ENCODE assay signal across 10 cellular contexts in the genomic region with DNA sequence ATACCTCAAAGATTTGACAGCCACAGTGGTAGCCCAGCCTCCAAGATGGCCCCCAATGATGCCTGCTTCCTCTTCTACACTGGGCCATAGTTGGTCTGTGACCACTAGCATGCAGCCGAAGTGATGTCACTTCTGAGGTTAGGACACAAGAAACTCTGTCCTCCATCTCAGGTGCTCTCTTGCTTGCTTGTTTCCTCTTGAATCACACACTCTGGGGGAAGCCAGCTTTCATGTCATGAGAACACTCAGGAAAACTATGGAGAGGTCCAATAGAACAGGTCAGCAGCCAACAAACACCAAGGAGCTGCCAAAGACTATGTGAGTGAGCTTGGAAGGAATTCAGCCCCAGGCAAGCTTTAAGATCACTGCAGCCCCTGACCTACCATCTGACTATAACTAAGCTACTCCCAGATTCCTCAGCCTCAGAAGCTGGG. TPM values are rescaled to one million over a fixed set of nuclear protein-coding genes. Genes with fewer than 3 reads are reported as not detected.
A peak's percentile ranks its signal among the peaks of the same experiment; 100 is the strongest.
DNase-seq lines count a peak whose midpoint lies in the region; ATAC-seq and TF ChIP-seq lines count a peak whose summit lies in the region.
"Had no signal": no experiment of that assay in that cellular context is flagged by ENCODE, and none has a peak within 500 bp of the region (broad histone marks: within the 10 kb centered on the region; RNA-seq: fewer than 3 reads in every experiment).

No MANE protein-coding gene starts in this region.

- peak overlapping the region; percentile 92 for H3K27ac Mint-ChIP-seq in HFFc6
- H3K27ac Mint-ChIP-seq: memory B cell had no signal

- intact Hi-C loops in mammary epithelial cell (cut with micrococcal nuclease), result loop anchor here (1.0 to 5.0 kb wide), 3 partner anchors 48 to 223 kb away; no protein-coding TSS in a partner anchor

- in situ Hi-C loops in mammary epithelial cell (cut with MboI; ENCODE audit: low sequenced_read_pairs in 2 of 2), result no loop called here

- WGBS in mammary epithelial cell (ENCODE audit: low coverage, missing lambda C conversion rate), result 0% methylated on average over 1 of the region's 1 CpG

- H3K9ac ChIP-seq in mammary epithelial cell (ENCODE audit: insufficient read depth, low read length), result no peak overlapping the region

- ATAC-seq in HG02763 (IDR thresholded peaks at IDR 0.05; ENCODE audit: unreplicated experiment), result no peak

- H3K27me3 Mint-ChIP-seq in HFFc6 (ENCODE audit: insufficient read depth), result no peaks in the 10 kb centered on the region; the same call in 1 of the 2 replicates
- H3K27me3 Mint-ChIP-seq: memory B cell had no signal

- H3K4me2 ChIP-seq in mammary epithelial cell (ENCODE audit: insufficient read depth, low read depth, low read length), result peak overlapping the region; percentile 1

- H3K4me1 Mint-ChIP-seq in HFFc6 (ENCODE audit: low read depth), result peaks cover 46% of the 10 kb centered on the region

- H3K27ac ChIP-seq in mammary epithelial cell (ENCODE audit: insufficient read depth, low read depth, low read length) (peak overlapping the region; percentile 57), muscle layer of duodenum (ENCODE audit: low read length) (peak overlapping the region; percentile 16)

- no peaks in the 10 kb centered on the region for H4K20me1 ChIP-seq in mammary epithelial cell (ENCODE audit: insufficient read depth, low read length)

- H3K4me3 ChIP-seq in AG09309 (ENCODE audit: control insufficient read depth, low read depth, low read length) (no peak overlapping the region), mammary epithelial cell (replicated peaks in 1 of 3; ENCODE audit: insufficient read depth in 1 of 3, low read depth in 2 of 3, low read length in 3 of 3) (no peak overlapping the region), muscle layer of duodenum (ENCODE audit: low read depth in 1 of 2, low read length in 2 of 2) (no peak overlapping the region)

- CTCF ChIA-PET in mammary epithelial cell (lab: Charles Lee; ENCODE audit: low non-redundant PET), result no interaction called here

- H3K4me1 ChIP-seq in mammary epithelial cell (ENCODE audit: insufficient read depth, low read length), result peaks cover 16% of the 10 kb centered on the region
- peaks cover 7 to 8% of the 10 kb centered on the region in 2 donors for H3K4me1 ChIP-seq in muscle layer of duodenum (ENCODE audit: control insufficient read depth in 1 of 2, insufficient read depth in 2 of 2, low read length in 2 of 2)

- DNase-seq in AG09309 (ENCODE audit: low read depth), result peak; percentile 93
- DNase-seq in HFFc6, result peak; percentile 99
- peak; percentile 99 for DNase-seq in mammary epithelial cell
- DNase-seq in stimulated activated CD4-positive, alpha-beta T cell treated with anti-CD3 and anti-CD28 coated beads, Interleukin-15, amount 100 ng/mL, for 24 hours, result no peak
- DNase-seq in stimulated activated CD4-positive, alpha-beta T cell treated with anti-CD3 and anti-CD28 coated beads, Interleukin-12 subunit alpha, Interleukin-12 subunit beta, amount 100 ng/mL, for 4 hours, result no peak
- DNase-seq in hippocampal formation (lab: John Stamatoyannopoulos, UW), result no peak
- DNase-seq: DMS79 had no signal

- dilution Hi-C loops in mammary epithelial cell (cut with HindIII; ENCODE audit: low sequenced_read_pairs), result loop anchor here (5.0 kb wide), 1 partner anchor 68 kb away; no protein-coding TSS in a partner anchor

- H2AFZ ChIP-seq in mammary epithelial cell (ENCODE audit: low read depth, low read length), result no peak overlapping the region

- no peaks in the 10 kb centered on the region for H3K9me3 Mint-ChIP-seq in HFFc6
- H3K9me3 Mint-ChIP-seq: memory B cell had no signal

- no peaks in the 10 kb centered on the region for H3K27me3 ChIP-seq in mammary epithelial cell (ENCODE audit: insufficient read depth, low read length)
- no peaks in the 10 kb centered on the region for H3K27me3 ChIP-seq in muscle layer of duodenum (ENCODE audit: low read depth, low read length)

- peaks cover 8% of the 10 kb centered on the region for H3K36me3 Mint-ChIP-seq in HFFc6 (ENCODE audit: low read depth)

- H3K36me3 ChIP-seq in mammary epithelial cell (ENCODE audit: insufficient read depth, low read length), result no peaks in the 10 kb centered on the region
- peaks cover 0 to 7% of the 10 kb centered on the region in 2 donors for H3K36me3 ChIP-seq in muscle layer of duodenum (ENCODE audit: control insufficient read depth in 1 of 2, insufficient read depth in 2 of 2, low read length in 2 of 2)

- H3K4me3 Mint-ChIP-seq in HFFc6, result peak overlapping the region; percentile 66
- H3K4me3 Mint-ChIP-seq: memory B cell had no signal

- H3K9me3 ChIP-seq in mammary epithelial cell (replicated peaks; ENCODE audit: insufficient read depth, low read length), result no peaks in the 10 kb centered on the region
- H3K9me3 ChIP-seq in muscle layer of duodenum (ENCODE audit: control insufficient read depth in 1 of 2, low read length in 2 of 2), result no peaks in the 10 kb centered on the region

- H3K79me2 ChIP-seq in mammary epithelial cell (ENCODE audit: insufficient read depth, low read length), result peaks cover 34% of the 10 kb centered on the region

- BruUV-seq in mammary epithelial cell (replicated peaks; lab: Mats Ljungman, UMichigan), result no TSS peak

- TF ChIP-seq CTCF in AG09309 (IDR thresholded peaks at IDR 0.05; ENCODE audit: control insufficient read depth, insufficient read depth, low read depth, low read length, missing control alignments) (no peak), HFFc6 (IDR thresholded peaks at IDR 0.05) (no peak), mammary epithelial cell (conservative IDR thresholded peaks at IDR 0.05 in 1 of 2, IDR thresholded peaks at IDR 0.05 in 1 of 2; ENCODE audit: extremely low read depth in 1 of 2, insufficient read depth in 1 of 2, low read depth in 1 of 2, low read length in 2 of 2) (no peak)

RNA-seq across cellular contexts. Expression of a gene that starts 3.3 kb away (rescaled TPM):
- total RNA-seq in HFFc6 (2021; fragmentation: NEBNext Ultra II Directional; extraction: Animal tissue kit (Norgen Biotek cat#: 25700)), result 10 to 100 TPM; 16.0 to 20.0 (median 19.4) TPM
- total RNA-seq in mammary epithelial cell, result 10 to 100 TPM; 39.5 to 74.3 TPM
- polyA plus RNA-seq in mammary epithelial cell, result 12.8 TPM
- polyA minus RNA-seq in mammary epithelial cell, result 6.2 TPM

Comparison
In these comparisons a context has a peak if more than half of its experiments do, and no peak if none do; other contexts are left out.
1. DNase-seq: peak in AG09309 (single experiment), HFFc6 (single experiment) and mammary epithelial cell (single experiment); none in stimulated activated CD4-positive, alpha-beta T cell treated with anti-CD3 and anti-CD28 coated beads, Interleukin-15, amount 100 ng/mL, for 24 hours (single experiment), stimulated activated CD4-positive, alpha-beta T cell treated with anti-CD3 and anti-CD28 coated beads, Interleukin-12 subunit alpha, Interleukin-12 subunit beta, amount 100 ng/mL, for 4 hours (single experiment) and hippocampal formation (0 of 2).